ENCODE assay signal across 4 cellular contexts in the genomic region with DNA sequence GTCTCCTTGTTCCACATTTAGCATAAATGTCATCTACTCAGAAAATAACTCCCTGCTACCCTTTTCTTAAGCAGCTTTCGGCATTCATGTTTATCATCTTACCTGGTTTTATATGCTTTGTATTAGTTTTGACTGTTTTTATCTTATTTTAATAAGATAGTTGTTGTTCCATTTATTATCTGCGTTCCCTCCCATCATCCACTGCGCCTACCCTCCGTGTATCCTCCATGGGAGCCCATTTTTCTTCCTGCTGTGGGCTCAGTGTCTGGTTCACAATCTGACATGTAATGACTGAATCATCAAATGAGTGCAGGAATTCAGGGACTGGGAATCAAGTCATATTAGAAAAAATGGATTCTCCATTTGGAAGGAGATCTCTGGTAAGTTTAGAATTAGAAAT. TPM values are rescaled to one million over a fixed set of nuclear protein-coding genes. Genes with fewer than 3 reads are reported as not detected.
"Had no signal": no experiment of that assay in that cellular context is flagged by ENCODE, and none has a peak within 500 bp of the region (broad histone marks: within the 10 kb centered on the region; RNA-seq: fewer than 3 reads in every experiment).

No MANE protein-coding gene starts in this region.

RNA-seq across cellular contexts. Expression of a gene that starts 2.3 kb away (rescaled TPM):
- total RNA-seq: LHCN-M2, M059J, MCF 10A, NCI-H460 had no signal
